ENCODE assay signal across 1 cellular context in genomic region chr7:5422324-5423271, GRCh38.
TF ChIP-seq lines count a peak whose summit lies in the region.

No MANE protein-coding gene starts in this region.

TF ChIP-seq in K562, 482 proteins besides CTCF, POLR2A, EP300 and RAD21 (continued from another document):
- TF ChIP-seq ZFX (CRISPR knock-in tag; IDR thresholded peaks at IDR 0.05) (peak; percentile 51; the same call in 1 of the 2 replicates), RFX1 (IDR thresholded peaks at IDR 0.05) (no peak), ZNF263 (CRISPR knock-in tag; IDR thresholded peaks at IDR 0.05; ENCODE audit: borderline replicate concordance) (0 out of 2 replicates have a peak, but pooled peaks have one; percentile 15)
- TF ChIP-seq, protein P1, sequence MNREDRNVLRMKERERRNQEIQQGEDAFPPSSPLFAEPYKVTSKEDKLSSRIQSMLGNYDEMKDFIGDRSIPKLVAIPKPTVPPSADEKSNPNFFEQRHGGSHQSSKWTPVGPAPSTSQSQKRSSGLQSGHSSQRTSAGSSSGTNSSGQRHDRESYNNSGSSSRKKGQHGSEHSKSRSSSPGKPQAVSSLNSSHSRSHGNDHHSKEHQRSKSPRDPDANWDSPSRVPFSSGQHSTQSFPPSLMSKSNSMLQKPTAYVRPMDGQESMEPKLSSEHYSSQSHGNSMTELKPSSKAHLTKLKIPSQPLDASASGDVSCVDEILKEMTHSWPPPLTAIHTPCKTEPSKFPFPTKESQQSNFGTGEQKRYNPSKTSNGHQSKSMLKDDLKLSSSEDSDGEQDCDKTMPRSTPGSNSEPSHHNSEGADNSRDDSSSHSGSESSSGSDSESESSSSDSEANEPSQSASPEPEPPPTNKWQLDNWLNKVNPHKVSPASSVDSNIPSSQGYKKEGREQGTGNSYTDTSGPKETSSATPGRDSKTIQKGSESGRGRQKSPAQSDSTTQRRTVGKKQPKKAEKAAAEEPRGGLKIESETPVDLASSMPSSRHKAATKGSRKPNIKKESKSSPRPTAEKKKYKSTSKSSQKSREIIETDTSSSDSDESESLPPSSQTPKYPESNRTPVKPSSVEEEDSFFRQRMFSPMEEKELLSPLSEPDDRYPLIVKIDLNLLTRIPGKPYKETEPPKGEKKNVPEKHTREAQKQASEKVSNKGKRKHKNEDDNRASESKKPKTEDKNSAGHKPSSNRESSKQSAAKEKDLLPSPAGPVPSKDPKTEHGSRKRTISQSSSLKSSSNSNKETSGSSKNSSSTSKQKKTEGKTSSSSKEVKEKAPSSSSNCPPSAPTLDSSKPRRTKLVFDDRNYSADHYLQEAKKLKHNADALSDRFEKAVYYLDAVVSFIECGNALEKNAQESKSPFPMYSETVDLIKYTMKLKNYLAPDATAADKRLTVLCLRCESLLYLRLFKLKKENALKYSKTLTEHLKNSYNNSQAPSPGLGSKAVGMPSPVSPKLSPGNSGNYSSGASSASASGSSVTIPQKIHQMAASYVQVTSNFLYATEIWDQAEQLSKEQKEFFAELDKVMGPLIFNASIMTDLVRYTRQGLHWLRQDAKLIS (CRISPR knock-in tag; IDR thresholded peaks at IDR 0.05), result peak; percentile 21; the same call in 1 of the 2 replicates
